ENCODE assay signal across 10 cellular contexts in genomic region chr1:15937146-15937545, GRCh38. TPM values are rescaled to one million over a fixed set of nuclear protein-coding genes. Genes with fewer than 3 reads are reported as not detected.
DNase-seq lines count a peak whose midpoint lies in the region; ATAC-seq and TF ChIP-seq lines count a peak whose summit lies in the region.
"Had no signal": no experiment of that assay in that cellular context is flagged by ENCODE, and none has a peak within 500 bp of the region (broad histone marks: within the 10 kb centered on the region; RNA-seq: fewer than 3 reads in every experiment).

No MANE protein-coding gene starts in this region.

- no peaks in the 10 kb centered on the region for H3K9me3 Mint-ChIP-seq in activated naive CD4-positive, alpha-beta T cell treated with anti-CD3 and anti-CD28 coated beads, Interleukin-2, amount 50 U/mL, for 24 hours
- no peaks in the 10 kb centered on the region for H3K9me3 Mint-ChIP-seq in activated naive CD8-positive, alpha-beta T cell treated with anti-CD3 and anti-CD28 coated beads, Interleukin-2, amount 50 U/mL, for 24 hours
- H3K9me3 Mint-ChIP-seq in type B pancreatic cell: no peaks in the 10 kb centered on the region

- H3K27me3 Mint-ChIP-seq in activated naive CD4-positive, alpha-beta T cell treated with anti-CD3 and anti-CD28 coated beads, Interleukin-2, amount 50 U/mL, for 24 hours: no peaks in the 10 kb centered on the region
- no peaks in the 10 kb centered on the region for H3K27me3 Mint-ChIP-seq in activated naive CD8-positive, alpha-beta T cell treated with anti-CD3 and anti-CD28 coated beads, Interleukin-2, amount 50 U/mL, for 24 hours
- H3K27me3 Mint-ChIP-seq in type B pancreatic cell: no peaks in the 10 kb centered on the region

- DNase-seq in activated naive CD4-positive, alpha-beta T cell treated with Interleukin-2 at 50 U/mL for 16 hours: no peak
- no peak for DNase-seq in activated naive CD8-positive, alpha-beta T cell treated with anti-CD3 and anti-CD28 coated beads, Interleukin-2, amount 50 U/mL, for 24 hours
- peak; percentile 84 for DNase-seq in mesenteric fat pad (ENCODE audit: low spot score)
- no peak for DNase-seq in type B pancreatic cell (ENCODE audit: extremely low spot score, unreplicated experiment)
- DNase-seq in NOMO-1 treated with dmso at 0.1 percent for 144 hours (lab: John Stamatoyannopoulos, UW; ENCODE audit: unreplicated experiment): no peak
- no peak for DNase-seq in superior temporal gyrus (ENCODE audit: extremely low spot score)
- DNase-seq: NCI-H2029, uterus had no signal

- H3K27ac Mint-ChIP-seq in activated naive CD4-positive, alpha-beta T cell treated with anti-CD3 and anti-CD28 coated beads, Interleukin-2, amount 50 U/mL, for 24 hours: peak overlapping the region; percentile 88
- peak overlapping the region; percentile 79 for H3K27ac Mint-ChIP-seq in activated naive CD8-positive, alpha-beta T cell treated with anti-CD3 and anti-CD28 coated beads, Interleukin-2, amount 50 U/mL, for 24 hours
- H3K27ac Mint-ChIP-seq in type B pancreatic cell: peak overlapping the region; percentile 62

- H3K4me3 Mint-ChIP-seq in activated naive CD4-positive, alpha-beta T cell treated with anti-CD3 and anti-CD28 coated beads, Interleukin-2, amount 50 U/mL, for 24 hours: no peak overlapping the region
- no peak overlapping the region for H3K4me3 Mint-ChIP-seq in activated naive CD8-positive, alpha-beta T cell treated with anti-CD3 and anti-CD28 coated beads, Interleukin-2, amount 50 U/mL, for 24 hours
- H3K4me3 Mint-ChIP-seq in type B pancreatic cell: no peak overlapping the region

- ATAC-seq in activated naive CD8-positive, alpha-beta T cell treated with anti-CD3 and anti-CD28 coated beads, Interleukin-2, amount 50 U/mL, for 24 hours: no peak
- ATAC-seq in HG02623 (IDR thresholded peaks at IDR 0.05; ENCODE audit: unreplicated experiment): no peak

- peaks cover 4% of the 10 kb centered on the region for H3K4me1 Mint-ChIP-seq in activated naive CD4-positive, alpha-beta T cell treated with anti-CD3 and anti-CD28 coated beads, Interleukin-2, amount 50 U/mL, for 24 hours
- H3K4me1 Mint-ChIP-seq in activated naive CD8-positive, alpha-beta T cell treated with anti-CD3 and anti-CD28 coated beads, Interleukin-2, amount 50 U/mL, for 24 hours: peaks cover 11% of the 10 kb centered on the region
- no peaks in the 10 kb centered on the region for H3K4me1 Mint-ChIP-seq in type B pancreatic cell (ENCODE audit: unreplicated experiment)

- no peak for TF ChIP-seq CTCF in type B pancreatic cell (conservative IDR thresholded peaks at IDR 0.05)

- H3K36me3 Mint-ChIP-seq in activated naive CD4-positive, alpha-beta T cell treated with anti-CD3 and anti-CD28 coated beads, Interleukin-2, amount 50 U/mL, for 24 hours: peaks cover 22% of the 10 kb centered on the region
- peaks cover 51% of the 10 kb centered on the region for H3K36me3 Mint-ChIP-seq in activated naive CD8-positive, alpha-beta T cell treated with anti-CD3 and anti-CD28 coated beads, Interleukin-2, amount 50 U/mL, for 24 hours (ENCODE audit: low read depth)
- H3K36me3 Mint-ChIP-seq in type B pancreatic cell: peaks cover 30% of the 10 kb centered on the region

RNA-seq across cellular contexts. Expression of gene ZBTB17, which starts 38.8 kb away (rescaled TPM):
- total RNA-seq in mesenteric fat pad (29.9 TPM), type B pancreatic cell (ENCODE audit: low replicate concordance) (27.8 and 42.2 TPM in 2 replicates)
